In the genomic region with DNA sequence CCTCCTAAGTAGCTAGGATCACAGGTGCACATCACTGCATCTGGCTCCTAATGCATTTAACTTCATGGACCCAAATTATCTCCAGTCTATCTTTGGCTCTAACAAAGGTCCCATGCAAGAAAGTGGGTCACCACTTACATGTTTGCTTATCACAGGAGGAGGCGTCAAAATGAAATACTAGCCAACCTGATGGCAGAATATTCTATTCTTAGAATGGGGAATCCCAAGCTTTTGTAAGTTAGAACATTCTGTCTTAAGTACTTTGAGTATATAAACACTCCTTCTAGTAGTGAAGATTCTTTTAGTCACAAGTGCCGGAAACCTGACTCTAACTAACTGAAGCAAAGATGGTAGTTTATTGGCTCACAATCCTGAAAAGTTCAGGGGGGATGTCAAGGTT, we compare ENCODE assay signal across 14 cellular contexts.
"Had no signal": no experiment of that assay in that cellular context is flagged by ENCODE, and none has a peak within 500 bp of the region (broad histone marks: within the 10 kb centered on the region; RNA-seq: fewer than 3 reads in every experiment).

No MANE protein-coding gene starts in this region.

- H3K27me3 Mint-ChIP-seq: activated T-helper 17 cell treated with anti-CD3 and anti-CD28 coated beads, Interleukin-2, amount 50 U/mL, for 72 hours; stimulated activated naive CD8-positive, alpha-beta T cell treated with anti-CD3 and anti-CD28 coated beads, Interleukin-15, amount 100 ng/mL, for 72 hours had no signal

- H3K4me1 ChIP-seq: adrenal gland had no signal

- H3K9me3 ChIP-seq: adrenal gland, body of pancreas, tibial artery had no signal

- H3K4me3 ChIP-seq: adrenal gland, body of pancreas, dorsolateral prefrontal cortex, tibial artery had no signal

- H3K27ac ChIP-seq: adrenal gland, body of pancreas, dorsolateral prefrontal cortex had no signal

- H3K4me3 Mint-ChIP-seq: activated naive CD4-positive, alpha-beta T cell treated with anti-CD3 and anti-CD28 coated beads for 36 hours; activated T-helper 17 cell treated with anti-CD3 and anti-CD28 coated beads, Interleukin-2, amount 50 U/mL, for 72 hours; stimulated activated naive CD8-positive, alpha-beta T cell treated with anti-CD3 and anti-CD28 coated beads, Interleukin-15, amount 100 ng/mL, for 72 hours had no signal

- H3K36me3 ChIP-seq: adrenal gland, tibial artery had no signal

- H3K4me1 Mint-ChIP-seq: activated T-helper 17 cell treated with anti-CD3 and anti-CD28 coated beads, Interleukin-2, amount 50 U/mL, for 72 hours; stimulated activated naive CD8-positive, alpha-beta T cell treated with anti-CD3 and anti-CD28 coated beads, Interleukin-15, amount 100 ng/mL, for 72 hours had no signal

- ATAC-seq: activated T-helper 17 cell treated with anti-CD3 and anti-CD28 coated beads, Interleukin-2, amount 50 U/mL, for 72 hours; body of pancreas; left lobe of liver; sciatic nerve; stimulated activated naive CD8-positive, alpha-beta T cell treated with anti-CD3 and anti-CD28 coated beads, Interleukin-15, amount 100 ng/mL, for 72 hours had no signal

- H3K27ac Mint-ChIP-seq: activated naive CD4-positive, alpha-beta T cell treated with anti-CD3 and anti-CD28 coated beads for 36 hours; activated T-helper 17 cell treated with anti-CD3 and anti-CD28 coated beads, Interleukin-2, amount 50 U/mL, for 72 hours; stimulated activated naive CD8-positive, alpha-beta T cell treated with anti-CD3 and anti-CD28 coated beads, Interleukin-15, amount 100 ng/mL, for 72 hours had no signal

- DNase-seq: activated CD4-positive, alpha-beta T cell treated with anti-CD3 and anti-CD28 coated beads, Interleukin-2, amount 50 U/mL, for 1 hour; activated naive CD4-positive, alpha-beta T cell treated with anti-CD3 and anti-CD28 coated beads for 36 hours; activated T-cell treated with anti-CD3 and anti-CD28 coated beads for 4 hours; adrenal gland; body of pancreas; cerebellar nuclear complex; dorsolateral prefrontal cortex; posterior cingulate gyrus; stimulated activated CD4-positive, alpha-beta T cell treated with anti-CD3 and anti-CD28 coated beads, Interleukin-4, amount 100 ng/mL, for 24 hours; stimulated activated naive CD8-positive, alpha-beta T cell treated with anti-CD3 and anti-CD28 coated beads, Interleukin-15, amount 100 ng/mL, for 72 hours; tibial artery had no signal

- H3K27me3 ChIP-seq: adrenal gland, body of pancreas, dorsolateral prefrontal cortex, tibial artery had no signal
